Comparison of ENCODE assay signal across 9 cellular contexts in genomic region chr2:85390941-85391669, GRCh38. TPM values are rescaled to one million over a fixed set of nuclear protein-coding genes. Genes with fewer than 3 reads are reported as not detected.
A peak's percentile ranks its signal among the peaks of the same experiment; 100 is the strongest.
DNase-seq lines count a peak whose midpoint lies in the region; ATAC-seq and TF ChIP-seq lines count a peak whose summit lies in the region.
"Had no signal": no experiment of that assay in that cellular context is flagged by ENCODE, and none has a peak within 500 bp of the region (broad histone marks: within the 10 kb centered on the region; RNA-seq: fewer than 3 reads in every experiment).

No MANE protein-coding gene starts in this region.

- no peaks in the 10 kb centered on the region for H3F3A ChIP-seq in Loucy (ENCODE audit: low read depth)

- peak overlapping the region in 3 of 10 donors; percentile 4 to 69 (median 16) for H3K27ac Mint-ChIP-seq in naive thymus-derived CD8-positive, alpha-beta T cell
- H3K27ac Mint-ChIP-seq in stimulated activated naive CD8-positive, alpha-beta T cell treated with anti-CD3 and anti-CD28 coated beads, Interleukin-15, amount 100 ng/mL, for 72 hours = no peak overlapping the region

- peak; percentile 76 to 83 for ATAC-seq in naive thymus-derived CD8-positive, alpha-beta T cell
- peak; percentile 83 for ATAC-seq in stimulated activated naive CD8-positive, alpha-beta T cell treated with anti-CD3 and anti-CD28 coated beads, Interleukin-15, amount 100 ng/mL, for 72 hours
- ATAC-seq in HG03135 (IDR thresholded peaks at IDR 0.05; ENCODE audit: unreplicated experiment) = no peak

- peaks cover 5 to 20% (median 16%) of the 10 kb centered on the region in 4 donors for H3K4me1 Mint-ChIP-seq in naive thymus-derived CD8-positive, alpha-beta T cell
- H3K4me1 Mint-ChIP-seq in stimulated activated naive CD8-positive, alpha-beta T cell treated with anti-CD3 and anti-CD28 coated beads, Interleukin-15, amount 100 ng/mL, for 72 hours = peaks cover 18% of the 10 kb centered on the region

- H2AFZ ChIP-seq in Loucy (ENCODE audit: low read length) = no peak overlapping the region

- H3K9me3 ChIP-seq in Loucy (ENCODE audit: insufficient read depth, low read depth, low read length) = no peaks in the 10 kb centered on the region
- no peaks in the 10 kb centered on the region for H3K9me3 ChIP-seq in colonic mucosa
- H3K9me3 ChIP-seq: suprapubic skin had no signal

- no peaks in the 10 kb centered on the region for H3K9me3 Mint-ChIP-seq in naive thymus-derived CD8-positive, alpha-beta T cell
- H3K9me3 Mint-ChIP-seq in stimulated activated naive CD8-positive, alpha-beta T cell treated with anti-CD3 and anti-CD28 coated beads, Interleukin-15, amount 100 ng/mL, for 72 hours = no peaks in the 10 kb centered on the region

- H3K27me3 ChIP-seq in Loucy (ENCODE audit: insufficient read depth, low read length, poor library complexity, severe bottlenecking) (no peaks in the 10 kb centered on the region), colonic mucosa (no peaks in the 10 kb centered on the region)
- H3K27me3 ChIP-seq: suprapubic skin had no signal

- H3K9ac ChIP-seq in Loucy (ENCODE audit: low read depth, low read length, poor library complexity, severe bottlenecking) (no peak overlapping the region), colonic mucosa (ENCODE audit: low read depth in 2 of 2, low read length in 2 of 2) (no peak overlapping the region)

- DNase-seq in Daoy (ENCODE audit: low read depth) (peak; percentile 58), colonic mucosa (peak; percentile 79), HK-2 (ENCODE audit: unreplicated experiment) (no peak)
- DNase-seq in activated CD4-positive, alpha-beta T cell treated with anti-CD3 and anti-CD28 coated beads for 48 hours = peak; percentile 80
- DNase-seq in naive thymus-derived CD8-positive, alpha-beta T cell = peak; percentile 51 to 86 (median 70)
- DNase-seq in stimulated activated naive CD8-positive, alpha-beta T cell treated with anti-CD3 and anti-CD28 coated beads, Interleukin-15, amount 100 ng/mL, for 72 hours = peak; percentile 66 to 72

- TF ChIP-seq CTCF in Loucy (conservative IDR thresholded peaks at IDR 0.05; ENCODE audit: low read length) = peak; percentile 89
- peak; percentile 58 for TF ChIP-seq CTCF in colonic mucosa (IDR thresholded peaks at IDR 0.05)

- H3K4me2 ChIP-seq in Loucy (ENCODE audit: low read depth, low read length, poor library complexity, severe bottlenecking) = no peak overlapping the region

- no peaks in the 10 kb centered on the region for H3K79me2 ChIP-seq in Loucy (ENCODE audit: insufficient read depth, low read length)

- H3K4me3 ChIP-seq in Loucy (ENCODE audit: low read length, poor library complexity, severe bottlenecking) (no peak overlapping the region), colonic mucosa (no peak overlapping the region)
- H3K4me3 ChIP-seq: suprapubic skin had no signal

- H3K27ac ChIP-seq in colonic mucosa = no peak overlapping the region
- H3K27ac ChIP-seq: suprapubic skin had no signal

- H3K9me2 ChIP-seq in Loucy (replicated peaks; ENCODE audit: low read depth, low read length) = no peaks in the 10 kb centered on the region

- no peak overlapping the region for H3K4me3 Mint-ChIP-seq in naive thymus-derived CD8-positive, alpha-beta T cell
- no peak overlapping the region for H3K4me3 Mint-ChIP-seq in stimulated activated naive CD8-positive, alpha-beta T cell treated with anti-CD3 and anti-CD28 coated beads, Interleukin-15, amount 100 ng/mL, for 72 hours

- H3K4me1 ChIP-seq in Loucy (ENCODE audit: insufficient read depth, low read length, poor library complexity, severe bottlenecking) (no peaks in the 10 kb centered on the region), colonic mucosa (no peaks in the 10 kb centered on the region)

- no peaks in the 10 kb centered on the region for H4K20me1 ChIP-seq in Loucy (ENCODE audit: insufficient read depth, low read length, poor library complexity, severe bottlenecking)

- H3K36me3 ChIP-seq in Loucy (ENCODE audit: insufficient read depth, low read length) = peaks cover 51% of the 10 kb centered on the region; the same call in 1 of the 2 replicates
- no peaks in the 10 kb centered on the region for H3K36me3 ChIP-seq in colonic mucosa

- POLR2A ChIA-PET in naive thymus-derived CD8-positive, alpha-beta T cell (lab: Charles Lee) = interaction anchor here (0.7 to 3.4 kb wide), 3 partner anchors 28 to 162 kb away, joined by 3 to 9 read pairs (median 5); no protein-coding TSS in a partner anchor

- intact Hi-C loops in colonic mucosa (cut with DNase I) = loop anchor here (10.0 kb wide), 1 partner anchor 164 kb away; no protein-coding TSS in a partner anchor

- H3K27me3 Mint-ChIP-seq in naive thymus-derived CD8-positive, alpha-beta T cell = no peaks in the 10 kb centered on the region
- no peaks in the 10 kb centered on the region for H3K27me3 Mint-ChIP-seq in stimulated activated naive CD8-positive, alpha-beta T cell treated with anti-CD3 and anti-CD28 coated beads, Interleukin-15, amount 100 ng/mL, for 72 hours

- H3K36me3 Mint-ChIP-seq in naive thymus-derived CD8-positive, alpha-beta T cell = peaks cover 0 to 25% (median 8%) of the 10 kb centered on the region in 3 donors

RNA-seq across cellular contexts. Expression of gene CAPG, which starts 19.1 kb away (rescaled TPM):
- total RNA-seq in Daoy (2014; rRNA removed; shearing (Covaris generic)) = 123 and 141 TPM in 2 replicates
- total RNA-seq in colonic mucosa = 100 to 1,000 TPM; 102 to 105 TPM
- total RNA-seq in naive thymus-derived CD8-positive, alpha-beta T cell = 1 to 10 TPM; 5.7 to 8.0 TPM
- 10 to 100 TPM; 15.7 to 18.6 (median 16.8) TPM for polyA plus RNA-seq in naive thymus-derived CD8-positive, alpha-beta T cell

RNA-seq across cellular contexts. Expression of gene SH2D6, which starts 27.4 kb away (rescaled TPM):
- total RNA-seq in Daoy (2014; rRNA removed; shearing (Covaris generic)) = 0.34 TPM in 1 of 2 replicates, not detected in the other
- 1 to 10 TPM; 1.6 to 9.2 TPM for total RNA-seq in colonic mucosa
- total RNA-seq in naive thymus-derived CD8-positive, alpha-beta T cell = 1 to 10 TPM; 1.3 to 2.2 TPM
- not detected for polyA plus RNA-seq in naive thymus-derived CD8-positive, alpha-beta T cell
- total RNA-seq: suprapubic skin had no signal

RNA-seq across cellular contexts. Expression of gene ELMOD3, which starts 36.5 kb away (rescaled TPM):
- 7.5 and 8.5 TPM in 2 replicates for total RNA-seq in Daoy (2014; rRNA removed; shearing (Covaris generic))
- total RNA-seq in colonic mucosa = 10 to 100 TPM; 13.4 to 19.4 TPM
- total RNA-seq in naive thymus-derived CD8-positive, alpha-beta T cell = 10 to 100 TPM; 27.7 to 29.3 TPM
- 10 to 100 TPM in 2 of 3 donors, 1 to 10 TPM in 1; 6.3 to 14.5 (median 11.8) TPM for polyA plus RNA-seq in naive thymus-derived CD8-positive, alpha-beta T cell

RNA-seq across cellular contexts. Expression of gene RETSAT, which starts 36.8 kb away (rescaled TPM):
- total RNA-seq in Daoy (2014; rRNA removed; shearing (Covaris generic)) = 11.4 and 18.8 TPM in 2 replicates
- total RNA-seq in colonic mucosa = 100 to 1,000 TPM; 145 to 190 TPM
- 10 to 100 TPM; 21.3 to 25.6 TPM for total RNA-seq in naive thymus-derived CD8-positive, alpha-beta T cell
- polyA plus RNA-seq in naive thymus-derived CD8-positive, alpha-beta T cell = 10 to 100 TPM in 1 of 3 donors, 1 to 10 TPM in 2; 6.6 to 15.1 (median 9.9) TPM

Comparison
In these comparisons a context has a peak if more than half of its experiments do, and no peak if none do; other contexts are left out.
1. RNA of gene CAPG, which starts 19.1 kb away (total RNA-seq): 123 to 141 TPM in Daoy and 102 to 105 TPM in colonic mucosa; 5.7 to 8.0 TPM in naive thymus-derived CD8-positive, alpha-beta T cell; every median in the first group is over 10 times any median in the second.